ENCODE assay signal across 1 cellular context in genomic region chr3:184377374-184377773, GRCh38.
TF ChIP-seq lines count a peak whose summit lies in the region.

No MANE protein-coding gene starts in this region.

TF ChIP-seq in K562, 482 proteins besides CTCF, POLR2A, EP300 and RAD21:
- TF ChIP-seq ZNF277 (CRISPR knock-in tag; IDR thresholded peaks at IDR 0.05; ENCODE audit: borderline replicate concordance): no peak
- no peak for TF ChIP-seq PPARD (CRISPR knock-in tag; IDR thresholded peaks at IDR 0.05)
